ENCODE assay signal across 8 cellular contexts in the genomic region with DNA sequence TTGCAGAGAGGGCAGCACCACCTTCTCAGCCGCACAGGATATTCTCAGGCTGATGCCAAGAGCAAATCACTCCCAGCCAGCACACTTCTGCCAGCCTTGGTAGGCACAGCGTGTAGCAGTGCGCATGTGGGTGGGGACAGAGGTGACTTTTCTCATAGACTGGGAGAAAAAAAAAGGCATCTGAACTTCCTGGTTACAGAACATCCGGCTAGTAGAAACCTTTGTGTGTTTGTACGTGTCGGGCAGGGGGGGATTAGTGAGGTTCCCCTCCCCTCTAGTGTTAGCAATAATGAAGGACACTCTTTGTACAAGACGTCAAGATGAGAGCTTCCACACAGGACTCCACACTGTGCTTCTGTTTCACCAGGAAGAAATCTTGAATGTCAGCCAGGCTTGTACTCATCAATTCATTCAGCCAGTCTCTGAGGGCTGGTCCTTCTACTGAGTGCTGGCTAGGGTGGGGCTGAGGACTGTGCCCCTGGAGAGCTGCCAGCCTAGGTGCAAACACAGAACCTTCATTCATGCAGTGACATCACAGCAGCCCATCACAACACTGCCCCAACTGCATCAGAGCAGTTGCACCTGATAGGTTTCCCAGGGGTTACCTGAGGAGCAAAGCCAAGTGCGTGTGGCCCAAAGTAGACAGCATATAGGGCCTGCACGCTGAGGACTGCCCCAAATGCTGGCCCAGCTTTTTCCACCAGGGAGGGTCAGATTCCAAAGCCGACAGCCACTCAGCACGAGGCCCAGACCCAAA. TPM values are rescaled to one million over a fixed set of nuclear protein-coding genes. Genes with fewer than 3 reads are reported as not detected.
A peak's percentile ranks its signal among the peaks of the same experiment; 100 is the strongest.
DNase-seq lines count a peak whose midpoint lies in the region; ATAC-seq, FAIRE-seq and TF ChIP-seq lines count a peak whose summit lies in the region.

No MANE protein-coding gene starts in this region.

- ATAC-seq in activated CD8-positive, alpha-beta T cell treated with anti-CD3 and anti-CD28 coated beads for 36 hours: peak; percentile 83
- peak; percentile 32 to 84 for ATAC-seq in upper lobe of left lung (ENCODE audit: low FRiP score in 2 of 2)
- no peak for ATAC-seq in HG03039 (IDR thresholded peaks at IDR 0.05; ENCODE audit: unreplicated experiment)

- 64% methylated on average over 11 of the region's 11 CpGs; no CpG with 5 or more reads in 1 of the 2 donors for WGBS in upper lobe of left lung, 2 donors
- WGBS in tibial nerve, 2 donors: 21 to 49% methylated on average over 8 to 11 of the region's 11 CpGs

- peak overlapping the region in 1 of 2 donors; percentile 7 for H3K9ac ChIP-seq in kidney (ENCODE audit: low read length in 2 of 2)

- H3K4me3 ChIP-seq in kidney (ENCODE audit: low read length in 2 of 2) (no peak overlapping the region), upper lobe of left lung (no peak overlapping the region), tibial nerve (no peak overlapping the region)

- no peak for FAIRE-seq in kidney (lab: Jason Lieb, UNC)

- no peaks in the 10 kb centered on the region for H3K27me3 Mint-ChIP-seq in activated CD8-positive, alpha-beta T cell treated with anti-CD3 and anti-CD28 coated beads for 36 hours
- peaks cover 6% of the 10 kb centered on the region for H3K27me3 Mint-ChIP-seq in endothelial cell (ENCODE audit: unreplicated experiment)

- H3K9me3 ChIP-seq in kidney (ENCODE audit: control insufficient read depth in 1 of 2, low read length in 2 of 2) (no peaks in the 10 kb centered on the region), upper lobe of left lung (no peaks in the 10 kb centered on the region), tibial nerve (no peaks in the 10 kb centered on the region)

- no peak for TF ChIP-seq CTCF in activated CD8-positive, alpha-beta T cell treated with anti-CD3 and anti-CD28 coated beads for 36 hours (IDR thresholded peaks at IDR 0.05)
- TF ChIP-seq CTCF in kidney (IDR thresholded peaks at IDR 0.05; ENCODE audit: borderline replicate concordance, extremely low read depth, insufficient read depth) (no peak), upper lobe of left lung (IDR thresholded peaks at IDR 0.05) (no peak), tibial nerve (IDR thresholded peaks at IDR 0.05) (no peak), endothelial cell (IDR thresholded peaks at IDR 0.05; ENCODE audit: unreplicated experiment) (no peak)

- H3K4me3 Mint-ChIP-seq in activated CD8-positive, alpha-beta T cell treated with anti-CD3 and anti-CD28 coated beads for 36 hours: no peak overlapping the region
- no peak overlapping the region for H3K4me3 Mint-ChIP-seq in endothelial cell (ENCODE audit: unreplicated experiment)

- H3K27me3 ChIP-seq in upper lobe of left lung (no peaks in the 10 kb centered on the region), tibial nerve (no peaks in the 10 kb centered on the region)

- POLR2A ChIA-PET in activated CD8-positive, alpha-beta T cell treated with anti-CD3 and anti-CD28 coated beads for 36 hours (lab: Charles Lee): no interaction called here

- H3K4me1 ChIP-seq in kidney (ENCODE audit: control insufficient read depth in 1 of 2, insufficient read depth in 1 of 2, low read depth in 1 of 2, low read length in 2 of 2) (peaks cover 5 to 6% of the 10 kb centered on the region in 2 donors), upper lobe of left lung (peaks cover 0 to 14% (median 3%) of the 10 kb centered on the region in 4 donors), tibial nerve (peaks cover 0 to 13% (median 0%) of the 10 kb centered on the region in 4 donors)

- no peaks in the 10 kb centered on the region for H3K36me3 ChIP-seq in kidney (ENCODE audit: control insufficient read depth in 1 of 2, insufficient read depth in 2 of 2, low read length in 2 of 2)
- no peaks in the 10 kb centered on the region for H3K36me3 ChIP-seq in upper lobe of left lung
- H3K36me3 ChIP-seq in tibial nerve: no peaks in the 10 kb centered on the region

- CTCF ChIA-PET in activated CD8-positive, alpha-beta T cell treated with anti-CD3 and anti-CD28 coated beads for 36 hours (lab: Charles Lee): interaction anchor here (2.2 to 2.9 kb wide), 2 partner anchors 14 to 20 kb away, joined by 9 read pairs; no protein-coding TSS in a partner anchor

- intact Hi-C loops in activated CD8-positive, alpha-beta T cell treated with anti-CD3 and anti-CD28 coated beads for 36 hours (cut with micrococcal nuclease): no loop called here
- intact Hi-C loops in kidney (cut with DNase I): no loop called here

- H3K27ac ChIP-seq in kidney (ENCODE audit: low read depth in 2 of 2, low read length in 2 of 2): peak overlapping the region; percentile 6 to 53
- peak overlapping the region in 3 of 4 donors; percentile 33 to 69 (median 44) for H3K27ac ChIP-seq in upper lobe of left lung
- H3K27ac ChIP-seq in tibial nerve: peak overlapping the region in 1 of 4 donors; percentile 26

- H3K27ac Mint-ChIP-seq in activated CD8-positive, alpha-beta T cell treated with anti-CD3 and anti-CD28 coated beads for 36 hours: peak overlapping the region; percentile 78
- no peak overlapping the region for H3K27ac Mint-ChIP-seq in endothelial cell (ENCODE audit: unreplicated experiment)

- peak; percentile 11 for DNase-seq in stimulated activated CD4-positive, alpha-beta T cell treated with anti-CD3 and anti-CD28 coated beads, Interleukin-4, amount 100 ng/mL, for 24 hours
- no peak for DNase-seq in stimulated activated CD4-positive, alpha-beta T cell treated with anti-CD3 and anti-CD28 coated beads, Interleukin-2, amount 100 ng/mL, for 48 hours
- DNase-seq in activated CD8-positive, alpha-beta T cell treated with anti-CD3 and anti-CD28 coated beads for 36 hours: peak; percentile 44
- no peak for DNase-seq in kidney
- peak in 1 of 2 donors; percentile 79 for DNase-seq in upper lobe of left lung
- no peak for DNase-seq in tibial nerve (ENCODE audit: low spot score in 2 of 2)
- DNase-seq in endothelial cell (ENCODE audit: low spot score): no peak

- TF ChIP-seq POLR2A in upper lobe of left lung (IDR thresholded peaks at IDR 0.05) (no peak), tibial nerve (IDR thresholded peaks at IDR 0.05) (no peak)

- H3K4me1 Mint-ChIP-seq in activated CD8-positive, alpha-beta T cell treated with anti-CD3 and anti-CD28 coated beads for 36 hours (ENCODE audit: low read depth): peaks cover 15% of the 10 kb centered on the region
- peaks cover 2% of the 10 kb centered on the region for H3K4me1 Mint-ChIP-seq in endothelial cell (ENCODE audit: unreplicated experiment)

- H3K36me3 Mint-ChIP-seq in activated CD8-positive, alpha-beta T cell treated with anti-CD3 and anti-CD28 coated beads for 36 hours (ENCODE audit: low read depth): no peaks in the 10 kb centered on the region
- H3K36me3 Mint-ChIP-seq in endothelial cell (ENCODE audit: low read depth, unreplicated experiment): no peaks in the 10 kb centered on the region

- H3K9me3 Mint-ChIP-seq in activated CD8-positive, alpha-beta T cell treated with anti-CD3 and anti-CD28 coated beads for 36 hours: no peaks in the 10 kb centered on the region
- no peaks in the 10 kb centered on the region for H3K9me3 Mint-ChIP-seq in endothelial cell (ENCODE audit: unreplicated experiment)

- TF ChIP-seq EP300 in upper lobe of left lung (IDR thresholded peaks at IDR 0.05): no peak
- TF ChIP-seq EP300 in tibial nerve (IDR thresholded peaks at IDR 0.05): no peak

RNA-seq across cellular contexts. Expression of a gene that starts 34.7 kb away (rescaled TPM):
- total RNA-seq in activated CD8-positive, alpha-beta T cell treated with anti-CD3 and anti-CD28 coated beads for 36 hours: 100 to 1,000 TPM; 830 to 839 TPM
- 224 TPM for total RNA-seq in kidney
- 850 TPM for polyA plus RNA-seq in kidney (ENCODE audit: insufficient read depth, low read depth, low replicate concordance)
- total RNA-seq in upper lobe of left lung: 100 to 1,000 TPM; 180 to 494 (median 325) TPM
- 100 to 1,000 TPM in 2 of 4 donors, 10 to 100 TPM in 2; 79.3 to 176 (median 93.3) TPM for total RNA-seq in tibial nerve
- 305 TPM for total RNA-seq in endothelial cell (ENCODE audit: unreplicated experiment)

Comparison
In these comparisons a context has a peak if more than half of its experiments do, and no peak if none do; other contexts are left out.
1. DNase-seq: peak in stimulated activated CD4-positive, alpha-beta T cell treated with anti-CD3 and anti-CD28 coated beads, Interleukin-4, amount 100 ng/mL, for 24 hours (single experiment) and activated CD8-positive, alpha-beta T cell treated with anti-CD3 and anti-CD28 coated beads for 36 hours (single experiment); none in stimulated activated CD4-positive, alpha-beta T cell treated with anti-CD3 and anti-CD28 coated beads, Interleukin-2, amount 100 ng/mL, for 48 hours (0 of 2), kidney (single experiment), tibial nerve (0 of 2) and endothelial cell (single experiment).